Comparison of ENCODE assay signal across 8 cellular contexts in genomic region chr1:66351474-66351873, GRCh38.
DNase-seq lines count a peak whose midpoint lies in the region; ATAC-seq and TF ChIP-seq lines count a peak whose summit lies in the region.

No MANE protein-coding gene starts in this region.

- TF ChIP-seq CTCF in A673 (conservative IDR thresholded peaks at IDR 0.05; ENCODE audit: low read depth, low read length) (0 out of 2 replicates have a peak, but pooled peaks have one; percentile 19), fibroblast of the aortic adventitia (IDR thresholded peaks at IDR 0.05; ENCODE audit: insufficient read depth, low read length) (no peak), vagina (IDR thresholded peaks at IDR 0.05) (no peak)

- no peak overlapping the region for H3K4me3 ChIP-seq in A673 (ENCODE audit: low read depth, low read length, poor library complexity, severe bottlenecking)
- no peak overlapping the region for H3K4me3 ChIP-seq in fibroblast of the aortic adventitia (ENCODE audit: low read depth, low read length)
- H3K4me3 ChIP-seq in vagina = no peak overlapping the region

- H3K27me3 ChIP-seq in A673 (replicated peaks; ENCODE audit: insufficient read depth, low read depth, low read length, poor library complexity) (no peaks in the 10 kb centered on the region), vagina (no peaks in the 10 kb centered on the region)

- no TSS peak for BruUV-seq in A673 (replicated peaks; lab: Mats Ljungman, UMichigan)

- no peak for DNase-seq in A673 (ENCODE audit: low spot score)
- peak; percentile 26 for DNase-seq in LHCN-M2 (ENCODE audit: low read depth)
- peak; percentile 28 for DNase-seq in fibroblast of the aortic adventitia (ENCODE audit: low read depth)
- DNase-seq in vagina (ENCODE audit: extremely low spot score in 2 of 2) = no peak
- DNase-seq in activated gamma-delta T cell (lab: John Stamatoyannopoulos, UW) = no peak
- no peak for DNase-seq in stimulated activated CD4-positive, alpha-beta T cell treated with anti-CD3 and anti-CD28 coated beads, Interleukin-4, amount 100 ng/mL, for 4 hours
- no peak for DNase-seq in DMS153 (lab: John Stamatoyannopoulos, UW)

- H3K27ac ChIP-seq in A673 (ENCODE audit: low read depth, low read length, poor library complexity, severe bottlenecking) (peak overlapping the region; percentile 94), vagina (no peak overlapping the region)

- H3K9me3 ChIP-seq in A673 (ENCODE audit: low read depth, low read length, poor library complexity, severe bottlenecking) (no peaks in the 10 kb centered on the region), vagina (no peaks in the 10 kb centered on the region)

- ATAC-seq in GM21423 (IDR thresholded peaks at IDR 0.05; ENCODE audit: unreplicated experiment) = peak; percentile 26

- CTCF ChIA-PET in A673 (lab: Charles Lee) = no interaction called here

- TF ChIP-seq POLR2A in vagina (IDR thresholded peaks at IDR 0.05) = no peak

- no peaks in the 10 kb centered on the region for H3K36me3 ChIP-seq in A673 (ENCODE audit: insufficient read depth, low read length, poor library complexity, severe bottlenecking)
- H3K36me3 ChIP-seq in vagina = no peaks in the 10 kb centered on the region

- intact Hi-C loops in A673 (cut with micrococcal nuclease; ENCODE audit: unreplicated experiment) = loop anchor here (5.0 kb wide), 1 partner anchor 79 kb away; no protein-coding TSS in a partner anchor
- intact Hi-C loops in vagina (cut with DNase I) = no loop called here

- POLR2A ChIA-PET in A673 (lab: Charles Lee; ENCODE audit: low non-redundant PET) = no interaction called here

- H3K4me1 ChIP-seq in A673 (ENCODE audit: insufficient read depth, low read length, poor library complexity, severe bottlenecking) (peaks cover 93% of the 10 kb centered on the region), vagina (peaks cover 53% of the 10 kb centered on the region)

Comparison
In these comparisons a context has a peak if more than half of its experiments do, and no peak if none do; other contexts are left out.
1. DNase-seq: peak in LHCN-M2 (single experiment) and fibroblast of the aortic adventitia (single experiment); none in A673 (single experiment), vagina (0 of 2), activated gamma-delta T cell (single experiment), stimulated activated CD4-positive, alpha-beta T cell treated with anti-CD3 and anti-CD28 coated beads, Interleukin-4, amount 100 ng/mL, for 4 hours (0 of 2) and DMS153 (single experiment).